Comparison of ENCODE assay signal across 8 cellular contexts in genomic region chr4:123599061-123599919, GRCh38.
A peak's percentile ranks its signal among the peaks of the same experiment; 100 is the strongest.
DNase-seq lines count a peak whose midpoint lies in the region; ATAC-seq and TF ChIP-seq lines count a peak whose summit lies in the region.

No MANE protein-coding gene starts in this region.

- H3K27ac Mint-ChIP-seq in central memory CD8-positive, alpha-beta T cell (ENCODE audit: low read depth): peak overlapping the region; percentile 32
- H3K27ac Mint-ChIP-seq in neural progenitor cell: no peak overlapping the region
- no peak overlapping the region for H3K27ac Mint-ChIP-seq in stimulated activated memory B cell treated with anti-CD40 and anti-IgM and Interleukin-4, amounts not matched to agents 10 μg/mL and 1 μg/mL and 100 μg/mL, for 72 hours
- no peak overlapping the region for H3K27ac Mint-ChIP-seq in activated CD4-positive, alpha-beta T cell treated with anti-CD3 and anti-CD28 coated beads for 36 hours

- no peak overlapping the region for H3K4me3 Mint-ChIP-seq in central memory CD8-positive, alpha-beta T cell
- H3K4me3 Mint-ChIP-seq in neural progenitor cell: no peak overlapping the region
- H3K4me3 Mint-ChIP-seq in stimulated activated memory B cell treated with anti-CD40 and anti-IgM and Interleukin-4, amounts not matched to agents 10 μg/mL and 1 μg/mL and 100 μg/mL, for 72 hours: no peak overlapping the region
- H3K4me3 Mint-ChIP-seq in activated CD4-positive, alpha-beta T cell treated with anti-CD3 and anti-CD28 coated beads for 36 hours: no peak overlapping the region

- intact Hi-C loops in activated CD4-positive, alpha-beta T cell treated with anti-CD3 and anti-CD28 coated beads for 36 hours (cut with DNase I, micrococcal nuclease): no loop called here

- no peak for TF ChIP-seq CTCF in neural progenitor cell (IDR thresholded peaks at IDR 0.05)
- TF ChIP-seq CTCF in GM13977 (IDR thresholded peaks at IDR 0.05; ENCODE audit: extremely low read depth, insufficient read depth, missing control alignments): no peak

- no peak overlapping the region for H2AFZ ChIP-seq in neural progenitor cell (replicated peaks)

- no peaks in the 10 kb centered on the region for H3K9me3 ChIP-seq in neural progenitor cell (ENCODE audit: low read depth)

- H3K4me1 ChIP-seq in neural progenitor cell: peaks cover 20% of the 10 kb centered on the region

- H3K9me3 Mint-ChIP-seq in central memory CD8-positive, alpha-beta T cell: peaks cover 5% of the 10 kb centered on the region
- H3K9me3 Mint-ChIP-seq in neural progenitor cell: peaks cover 4% of the 10 kb centered on the region
- H3K9me3 Mint-ChIP-seq in stimulated activated memory B cell treated with anti-CD40 and anti-IgM and Interleukin-4, amounts not matched to agents 10 μg/mL and 1 μg/mL and 100 μg/mL, for 72 hours: peaks cover under 1% of the 10 kb centered on the region
- H3K9me3 Mint-ChIP-seq in activated CD4-positive, alpha-beta T cell treated with anti-CD3 and anti-CD28 coated beads for 36 hours (ENCODE audit: low read depth): no peaks in the 10 kb centered on the region

- no peaks in the 10 kb centered on the region for H3K36me3 ChIP-seq in neural progenitor cell

- peaks cover 8% of the 10 kb centered on the region for H3F3A ChIP-seq in neural progenitor cell (ENCODE audit: low read depth)

- DNase-seq in central memory CD8-positive, alpha-beta T cell (ENCODE audit: low spot score in 2 of 2): no peak
- DNase-seq in neural progenitor cell (ENCODE audit: low spot score): no peak
- no peak for DNase-seq in NCI-H1930 (lab: John Stamatoyannopoulos, UW)
- no peak for DNase-seq in activated CD4-positive, alpha-beta T cell treated with anti-CD3 and anti-CD28 coated beads for 36 hours
- no peak for DNase-seq in GM13977 (ENCODE audit: low spot score)

- POLR2A ChIA-PET in activated CD4-positive, alpha-beta T cell treated with anti-CD3 and anti-CD28 coated beads for 36 hours (lab: Charles Lee): no interaction called here

- ATAC-seq in GM19467 (IDR thresholded peaks at IDR 0.05; ENCODE audit: unreplicated experiment) (peak; percentile 3), HG03521 (IDR thresholded peaks at IDR 0.05; ENCODE audit: unreplicated experiment) (peak; percentile 18)
- ATAC-seq in central memory CD8-positive, alpha-beta T cell (replicated peaks; ENCODE audit: extremely low read depth, poor library complexity, severe bottlenecking): peak; percentile 10
- ATAC-seq in stimulated activated memory B cell treated with anti-CD40 and anti-IgM and Interleukin-4, amounts not matched to agents 10 μg/mL and 1 μg/mL and 100 μg/mL, for 72 hours: no peak
- ATAC-seq in activated CD4-positive, alpha-beta T cell treated with anti-CD3 and anti-CD28 coated beads for 36 hours: no peak

- CTCF ChIA-PET in activated CD4-positive, alpha-beta T cell treated with anti-CD3 and anti-CD28 coated beads for 36 hours (lab: Charles Lee): interaction anchor here (1.0 to 1.5 kb wide), 2 partner anchors 35 to 48 kb away, joined by 3 to 6 read pairs; no protein-coding TSS in a partner anchor

- no peaks in the 10 kb centered on the region for H3K27me3 ChIP-seq in neural progenitor cell

- H3K79me2 ChIP-seq in neural progenitor cell (ENCODE audit: low read depth): no peaks in the 10 kb centered on the region

- no peaks in the 10 kb centered on the region for H3K36me3 Mint-ChIP-seq in central memory CD8-positive, alpha-beta T cell (ENCODE audit: insufficient read depth)
- H3K36me3 Mint-ChIP-seq in neural progenitor cell: peaks cover 4% of the 10 kb centered on the region
- no peaks in the 10 kb centered on the region for H3K36me3 Mint-ChIP-seq in stimulated activated memory B cell treated with anti-CD40 and anti-IgM and Interleukin-4, amounts not matched to agents 10 μg/mL and 1 μg/mL and 100 μg/mL, for 72 hours
- H3K36me3 Mint-ChIP-seq in activated CD4-positive, alpha-beta T cell treated with anti-CD3 and anti-CD28 coated beads for 36 hours (ENCODE audit: low read depth): peaks cover 2% of the 10 kb centered on the region

- H3K9ac ChIP-seq in neural progenitor cell: no peak overlapping the region

- peaks cover 7% of the 10 kb centered on the region for H3K4me1 Mint-ChIP-seq in central memory CD8-positive, alpha-beta T cell
- peaks cover 28% of the 10 kb centered on the region for H3K4me1 Mint-ChIP-seq in neural progenitor cell
- H3K4me1 Mint-ChIP-seq in stimulated activated memory B cell treated with anti-CD40 and anti-IgM and Interleukin-4, amounts not matched to agents 10 μg/mL and 1 μg/mL and 100 μg/mL, for 72 hours: peaks cover 23% of the 10 kb centered on the region
- H3K4me1 Mint-ChIP-seq in activated CD4-positive, alpha-beta T cell treated with anti-CD3 and anti-CD28 coated beads for 36 hours: peaks cover 41% of the 10 kb centered on the region

- in situ Hi-C loops in GM13977 (cut with MboI; ENCODE audit: low pct_unique_long_range_greater_than_20kb, low sequenced_read_pairs, unreplicated experiment): no loop called here

- no peaks in the 10 kb centered on the region for H4K20me1 ChIP-seq in neural progenitor cell (ENCODE audit: low read depth)

- no peaks in the 10 kb centered on the region for H3K27me3 Mint-ChIP-seq in central memory CD8-positive, alpha-beta T cell
- H3K27me3 Mint-ChIP-seq in neural progenitor cell (ENCODE audit: insufficient read depth, low read depth): peaks cover 7% of the 10 kb centered on the region
- H3K27me3 Mint-ChIP-seq in stimulated activated memory B cell treated with anti-CD40 and anti-IgM and Interleukin-4, amounts not matched to agents 10 μg/mL and 1 μg/mL and 100 μg/mL, for 72 hours: no peaks in the 10 kb centered on the region
- H3K27me3 Mint-ChIP-seq in activated CD4-positive, alpha-beta T cell treated with anti-CD3 and anti-CD28 coated beads for 36 hours: no peaks in the 10 kb centered on the region

- H3K4me3 ChIP-seq in neural progenitor cell: no peak overlapping the region

- H3K27ac ChIP-seq in neural progenitor cell: no peak overlapping the region

- H3K4me2 ChIP-seq in neural progenitor cell: peak overlapping the region; percentile 48

Comparison
In these comparisons a context has a peak if more than half of its experiments do, and no peak if none do; other contexts are left out.
1. ATAC-seq: peak in GM19467 (single experiment), HG03521 (single experiment) and central memory CD8-positive, alpha-beta T cell (single experiment); none in stimulated activated memory B cell treated with anti-CD40 and anti-IgM and Interleukin-4, amounts not matched to agents 10 μg/mL and 1 μg/mL and 100 μg/mL, for 72 hours (single experiment) and activated CD4-positive, alpha-beta T cell treated with anti-CD3 and anti-CD28 coated beads for 36 hours (single experiment).